ENCODE assay signal across 30 cellular contexts in genomic region chr2:49199266-49199665, GRCh38. TPM values are rescaled to one million over a fixed set of nuclear protein-coding genes. Genes with fewer than 3 reads are reported as not detected.
"Had no signal": no experiment of that assay in that cellular context is flagged by ENCODE, and none has a peak within 500 bp of the region (broad histone marks: within the 10 kb centered on the region; RNA-seq: fewer than 3 reads in every experiment).

No MANE protein-coding gene starts in this region.

- DNase-seq: activated effector memory CD4-positive, alpha-beta T cell treated with anti-CD3 and anti-CD28 coated beads, Interleukin-2, amount 50 U/mL, for 16 hours; activated effector memory CD4-positive, alpha-beta T cell treated with Interleukin-2 at 50 U/mL for 16 hours; activated gamma-delta T cell; activated gamma-delta T cell treated with Interleukin-2 at 50 U/mL for 16 hours; activated naive CD4-positive, alpha-beta T cell; activated naive CD4-positive, alpha-beta T cell treated with anti-CD3 and anti-CD28 coated beads for 36 hours; activated naive CD4-positive, alpha-beta T cell treated with anti-CD3 and anti-CD28 coated beads, Interleukin-2, amount 10 ng/mL, durations not matched to agents 7 days and 5 days; activated naive CD4-positive, alpha-beta T cell treated with anti-CD3 and anti-CD28 coated beads, Interleukin-2, amount 50 U/mL, for 16 hours; activated naive CD4-positive, alpha-beta T cell treated with Interleukin-2 at 50 U/mL for 16 hours; activated naive CD8-positive, alpha-beta T cell treated with anti-CD3 and anti-CD28 coated beads for 36 hours; activated naive CD8-positive, alpha-beta T cell treated with anti-CD3 and anti-CD28 coated beads, Interleukin-2, amount 10 ng/mL, durations not matched to agents 7 days and 5 days; activated naive CD8-positive, alpha-beta T cell treated with anti-CD3 and anti-CD28 coated beads, Interleukin-2, amount 50 U/mL, for 24 hours; activated T-cell treated with anti-CD3 and anti-CD28 coated beads, Interleukin-2, amount 50 U/mL, for 24 hours; activated T-cell treated with anti-CD3 and anti-CD28 coated beads, Interleukin-2, amount 50 U/mL, for 4 hours; activated T-cell treated with anti-CD3 and anti-CD28 coated beads, Interleukin-2, amount 50 U/mL, for 48 hours; activated T-cell treated with anti-CD3 and anti-CD28 coated beads, Interleukin-2, amount 50 U/mL, for 72 hours; adrenal gland; amniotic stem cell; amygdala; anterior cingulate cortex; aorta; body of pancreas; brain microvascular endothelial cell; caudate nucleus; central memory CD4-positive, alpha-beta T cell; cerebellar nuclear complex had no signal

- H3K4me3 ChIP-seq: adrenal gland, ascending aorta, body of pancreas, breast epithelium, cardiac muscle cell had no signal

- H3K36me3 ChIP-seq: adrenal gland, ascending aorta, brain microvascular endothelial cell, breast epithelium, cardiac muscle cell had no signal

- H3K27me3 ChIP-seq: adrenal gland, ascending aorta, body of pancreas, brain microvascular endothelial cell, breast epithelium, cardiac muscle cell had no signal

- H3K9me3 ChIP-seq: adrenal gland, ascending aorta, body of pancreas, breast epithelium had no signal

- H3K27ac ChIP-seq: adrenal gland, ascending aorta, body of pancreas, brain microvascular endothelial cell, breast epithelium, cardiac muscle cell had no signal

RNA-seq across cellular contexts. Expression of gene FSHR, which starts 45.0 kb away (rescaled TPM):
- polyA plus RNA-seq: adipose tissue, adrenal gland, aorta had no signal
